ENCODE assay signal across 9 cellular contexts in genomic region chr11:88300888-88301477, GRCh38. TPM values are rescaled to one million over a fixed set of nuclear protein-coding genes. Genes with fewer than 3 reads are reported as not detected.
DNase-seq lines count a peak whose midpoint lies in the region; ATAC-seq, FAIRE-seq and TF ChIP-seq lines count a peak whose summit lies in the region.
"Had no signal": no experiment of that assay in that cellular context is flagged by ENCODE, and none has a peak within 500 bp of the region (broad histone marks: within the 10 kb centered on the region; RNA-seq: fewer than 3 reads in every experiment).

No MANE protein-coding gene starts in this region.

- peak overlapping the region; percentile 14 to 65 (median 38) for H3K4me3 Mint-ChIP-seq in T-cell

- H3K4me1 Mint-ChIP-seq in T-cell = peaks cover 32 to 37% (median 35%) of the 10 kb centered on the region in 3 donors

- ATAC-seq in GM19025 (IDR thresholded peaks at IDR 0.05; ENCODE audit: low read depth, unreplicated experiment) (peak; percentile 86), HG02623 (IDR thresholded peaks at IDR 0.05; ENCODE audit: unreplicated experiment) (peak; percentile 60), T-cell (replicated peaks in 1 of 4) (peak; percentile 31 to 58 (median 41)), gastrocnemius medialis (no peak)

- no peak for TF ChIP-seq POLR2A in gastrocnemius medialis (IDR thresholded peaks at IDR 0.05)

- in situ Hi-C loops in gastrocnemius medialis (cut with MboI; ENCODE audit: low sequenced_read_pairs in 4 of 4) = no loop called here

- no peaks in the 10 kb centered on the region for H3K9me3 Mint-ChIP-seq in T-cell

- H3K27ac ChIP-seq in rectal smooth muscle tissue (ENCODE audit: low read depth, low read length) = peak overlapping the region; percentile 76
- H3K27ac ChIP-seq in gastrocnemius medialis = no peak overlapping the region
- H3K27ac ChIP-seq: SK-N-MC had no signal

- H3K4me1 ChIP-seq in rectal smooth muscle tissue (ENCODE audit: control insufficient read depth, insufficient read depth, low read length) (peaks cover 13% of the 10 kb centered on the region), gastrocnemius medialis (peaks cover 0 to 9% of the 10 kb centered on the region in 2 donors)

- POLR2A ChIA-PET in T-cell (lab: Charles Lee) = interaction anchor here in 1 of 2 donors (0.6 kb wide), 1 partner anchor 112 kb away, joined by 6 read pairs; no protein-coding TSS in a partner anchor

- DNase-seq in T-cell = no peak
- no peak for DNase-seq in SHP77 (lab: John Stamatoyannopoulos, UW)
- no peak for DNase-seq in HPDE6-E6E7 (ENCODE audit: extremely low spot score)
- DNase-seq in gastrocnemius medialis = no peak
- no peak for DNase-seq in HTR-8/SVneo (ENCODE audit: insufficient read length, low spot score)

- H3K27ac Mint-ChIP-seq in T-cell = peak overlapping the region; percentile 80 to 87

- H3K4me3 ChIP-seq in rectal smooth muscle tissue (ENCODE audit: low read length) = no peak overlapping the region
- H3K4me3 ChIP-seq in gastrocnemius medialis = no peak overlapping the region
- H3K4me3 ChIP-seq: SK-N-MC had no signal

- no peak for TF ChIP-seq CTCF in gastrocnemius medialis (IDR thresholded peaks at IDR 0.05 in 4 of 5, conservative IDR thresholded peaks at IDR 0.05 in 1 of 5)

- no peaks in the 10 kb centered on the region for H3K27me3 Mint-ChIP-seq in T-cell

- CTCF ChIA-PET in T-cell (lab: Charles Lee) = no interaction called here

- intact Hi-C loops in gastrocnemius medialis (cut with DNase I; ENCODE audit: low total_unique reads) = no loop called here

- no peaks in the 10 kb centered on the region for H3K36me3 ChIP-seq in rectal smooth muscle tissue (ENCODE audit: control insufficient read depth, insufficient read depth, low read length)
- H3K36me3 ChIP-seq in gastrocnemius medialis = peaks cover 0 to 3% of the 10 kb centered on the region in 2 donors

- H3K27me3 ChIP-seq in rectal smooth muscle tissue (ENCODE audit: control insufficient read depth, insufficient read depth, low read length) (no peaks in the 10 kb centered on the region), gastrocnemius medialis (no peaks in the 10 kb centered on the region)

- H3K36me3 Mint-ChIP-seq in T-cell = peaks cover 85% of the 10 kb centered on the region

- no peak for FAIRE-seq in HTR-8/SVneo (lab: Jason Lieb, UNC)

- H3K9ac ChIP-seq in rectal smooth muscle tissue (ENCODE audit: low read length) = no peak overlapping the region

- H3K9me3 ChIP-seq in gastrocnemius medialis = no peaks in the 10 kb centered on the region

RNA-seq across cellular contexts. Expression of gene CTSC, which starts 36.6 kb away (rescaled TPM):
- total RNA-seq in T-cell (10 to 100 TPM; 42.7 to 64.5 (median 56.1) TPM), gastrocnemius medialis (10 to 100 TPM in 3 of 4 donors, 1 to 10 TPM in 1; 7.0 to 16.7 (median 13.5) TPM)

Comparison
In these comparisons a context has a peak if more than half of its experiments do, and no peak if none do; other contexts are left out.
1. ATAC-seq: peak in GM19025 (single experiment), HG02623 (single experiment) and T-cell (4 of 4); none in gastrocnemius medialis (0 of 2).